Comparison of ENCODE assay signal across 14 cellular contexts in genomic region chr15:44468713-44469385, GRCh38. TPM values are rescaled to one million over a fixed set of nuclear protein-coding genes. Genes with fewer than 3 reads are reported as not detected.
DNase-seq lines count a peak whose midpoint lies in the region; ATAC-seq, FAIRE-seq and TF ChIP-seq lines count a peak whose summit lies in the region.
"Had no signal": no experiment of that assay in that cellular context is flagged by ENCODE, and none has a peak within 500 bp of the region (broad histone marks: within the 10 kb centered on the region; RNA-seq: fewer than 3 reads in every experiment).

No MANE protein-coding gene starts in this region.

- H3K4me3 Mint-ChIP-seq in activated CD4-positive, alpha-beta T cell treated with anti-CD3 and anti-CD28 coated beads, Interleukin-2, amount 10 ng/mL, durations not matched to agents 24 days and 14 days = no peak overlapping the region
- H3K4me3 Mint-ChIP-seq: activated B cell treated with CpG ODN at 0.5 μM for 24 hours, brain had no signal

- FAIRE-seq in bronchial epithelial cell (lab: Jason Lieb, UNC) = no peak

- peaks cover 7% of the 10 kb centered on the region for H3K4me1 ChIP-seq in osteoblast (ENCODE audit: insufficient read depth, low read length)
- H3K4me1 ChIP-seq: Peyer's patch had no signal

- ATAC-seq in GM21529 (IDR thresholded peaks at IDR 0.05; ENCODE audit: unreplicated experiment) = no peak
- no peak for ATAC-seq in GM21737 (IDR thresholded peaks at IDR 0.05; ENCODE audit: unreplicated experiment)
- ATAC-seq in left lobe of liver = no peak

- H3K36me3 ChIP-seq in bronchial epithelial cell (ENCODE audit: control insufficient read depth, insufficient read depth, low read length) = no peaks in the 10 kb centered on the region
- H3K36me3 ChIP-seq in osteoblast (ENCODE audit: insufficient read depth, low read length) = no peaks in the 10 kb centered on the region

- peaks cover 58% of the 10 kb centered on the region for H3K79me2 ChIP-seq in osteoblast (ENCODE audit: insufficient read depth, low read length)

- H3K4me3 ChIP-seq in bronchial epithelial cell (ENCODE audit: low read depth, low read length) (no peak overlapping the region), osteoblast (ENCODE audit: insufficient read depth, low read length) (no peak overlapping the region)
- H3K4me3 ChIP-seq: Peyer's patch had no signal

- peaks cover 31% of the 10 kb centered on the region for H3K36me3 Mint-ChIP-seq in activated CD4-positive, alpha-beta T cell treated with anti-CD3 and anti-CD28 coated beads, Interleukin-2, amount 10 ng/mL, durations not matched to agents 24 days and 14 days (ENCODE audit: low read depth)

- no peak overlapping the region for H3K4me2 ChIP-seq in osteoblast (ENCODE audit: insufficient read depth, low read length)

- H2AFZ ChIP-seq in osteoblast (ENCODE audit: low read length) = no peak overlapping the region

- peak overlapping the region; percentile 80 for H3K27ac Mint-ChIP-seq in activated CD4-positive, alpha-beta T cell treated with anti-CD3 and anti-CD28 coated beads, Interleukin-2, amount 10 ng/mL, durations not matched to agents 24 days and 14 days
- H3K27ac Mint-ChIP-seq: activated B cell treated with CpG ODN at 0.5 μM for 24 hours had no signal

- no peak for DNase-seq in activated CD4-positive, alpha-beta T cell treated with anti-CD3 and anti-CD28 coated beads, Interleukin-2, amount 10 ng/mL, durations not matched to agents 24 days and 14 days
- DNase-seq in activated CD4-positive, alpha-beta T cell treated with anti-CD3 and anti-CD28 coated beads, Interleukin-2, amount 50 U/mL, for 4 hours = no peak
- DNase-seq in NCI-H69 (lab: John Stamatoyannopoulos, UW) (peak; percentile 11), bronchial epithelial cell (ENCODE audit: low read depth) (peak; percentile 93), osteoblast (ENCODE audit: insufficient read length, low spot score, missing footprints) (peak; percentile 85), left lobe of liver (ENCODE audit: low spot score) (no peak)
- DNase-seq: activated B cell treated with CpG ODN at 0.5 μM for 24 hours; NCI-H1048; Peyer's patch; stimulated activated CD4-positive, alpha-beta T cell treated with anti-CD3 and anti-CD28 coated beads, Interleukin-12 subunit alpha, Interleukin-12 subunit beta, amount 100 ng/mL, for 4 hours; stimulated activated naive CD4-positive, alpha-beta T cell had no signal

- peak overlapping the region; percentile 75 for H3K27ac ChIP-seq in osteoblast (ENCODE audit: low read depth, low read length)
- H3K27ac ChIP-seq: Peyer's patch had no signal

- no peaks in the 10 kb centered on the region for H3K9me3 ChIP-seq in osteoblast (ENCODE audit: low read depth, low read length)
- H3K9me3 ChIP-seq: Peyer's patch had no signal

- no peaks in the 10 kb centered on the region for H3K9me3 Mint-ChIP-seq in activated CD4-positive, alpha-beta T cell treated with anti-CD3 and anti-CD28 coated beads, Interleukin-2, amount 10 ng/mL, durations not matched to agents 24 days and 14 days

- H3K27me3 ChIP-seq in bronchial epithelial cell (ENCODE audit: control insufficient read depth, insufficient read depth, low read length) (no peaks in the 10 kb centered on the region), osteoblast (ENCODE audit: insufficient read depth, low read length) (no peaks in the 10 kb centered on the region)
- H3K27me3 ChIP-seq: Peyer's patch had no signal

- H3K27me3 Mint-ChIP-seq in activated CD4-positive, alpha-beta T cell treated with anti-CD3 and anti-CD28 coated beads, Interleukin-2, amount 10 ng/mL, durations not matched to agents 24 days and 14 days = no peaks in the 10 kb centered on the region
- H3K27me3 Mint-ChIP-seq: activated B cell treated with CpG ODN at 0.5 μM for 24 hours had no signal

- TF ChIP-seq CTCF in bronchial epithelial cell (IDR thresholded peaks at IDR 0.05; ENCODE audit: insufficient read depth, low read length, severe bottlenecking) (no peak), osteoblast (IDR thresholded peaks at IDR 0.05; ENCODE audit: extremely low read depth, low read depth, low read length) (no peak)

- peaks cover 12% of the 10 kb centered on the region for H3K4me1 Mint-ChIP-seq in activated CD4-positive, alpha-beta T cell treated with anti-CD3 and anti-CD28 coated beads, Interleukin-2, amount 10 ng/mL, durations not matched to agents 24 days and 14 days

- no peaks in the 10 kb centered on the region for H4K20me1 ChIP-seq in osteoblast (ENCODE audit: insufficient read depth, low read length)

- intact Hi-C loops in activated CD4-positive, alpha-beta T cell treated with anti-CD3 and anti-CD28 coated beads, Interleukin-2, amount 10 ng/mL, durations not matched to agents 24 days and 14 days (cut with micrococcal nuclease) = no loop called here

RNA-seq across cellular contexts. Expression of gene CTDSPL2, which starts 41.4 kb away (rescaled TPM):
- 67.2 and 69.0 TPM in 2 replicates for total RNA-seq in activated CD4-positive, alpha-beta T cell treated with anti-CD3 and anti-CD28 coated beads, Interleukin-2, amount 10 ng/mL, durations not matched to agents 24 days and 14 days
- 49.0 and 77.4 TPM in 2 replicates for total RNA-seq in bronchial epithelial cell
- 59.5 and 75.3 TPM in 2 replicates for total RNA-seq in osteoblast
- 10.7 TPM for total RNA-seq in left lobe of liver

Comparison
In these comparisons a context has a peak if more than half of its experiments do, and no peak if none do; other contexts are left out.
1. DNase-seq: peak in NCI-H69 (single experiment), bronchial epithelial cell (single experiment) and osteoblast (single experiment); none in activated CD4-positive, alpha-beta T cell treated with anti-CD3 and anti-CD28 coated beads, Interleukin-2, amount 10 ng/mL, durations not matched to agents 24 days and 14 days (single experiment), activated CD4-positive, alpha-beta T cell treated with anti-CD3 and anti-CD28 coated beads, Interleukin-2, amount 50 U/mL, for 4 hours (0 of 2) and left lobe of liver (single experiment).